In genomic region chr2:189783927-189784867, GRCh38 we compare ENCODE assay signal across 8 cellular contexts. TPM values are rescaled to one million over a fixed set of nuclear protein-coding genes. Genes with fewer than 3 reads are reported as not detected.
DNase-seq lines count a peak whose midpoint lies in the region; ATAC-seq and TF ChIP-seq lines count a peak whose summit lies in the region.

Gene ORMDL1 (minus strand): TSS chr2:189784339. CDS start chr2:189782595, 1,744 bp downstream.
Gene PMS1 (plus strand): TSS chr2:189784450. CDS start chr2:189791810, 7,360 bp downstream.

- TF ChIP-seq CTCF in epithelial cell of esophagus (IDR thresholded peaks at IDR 0.05; ENCODE audit: insufficient read depth, low read depth, low read length, missing control alignments), result no peak

- no peak; the same call in 1 of the 2 replicates for TF ChIP-seq EP300 in Ishikawa (IDR thresholded peaks at IDR 0.05; ENCODE audit: borderline replicate concordance)

- DNase-seq in DMS153 treated with DMSO at 0.1 percent for 48 hours (lab: John Stamatoyannopoulos, UW; ENCODE audit: unreplicated experiment) (peak; percentile 87), OCI-M2 (lab: John Stamatoyannopoulos, UW; ENCODE audit: unreplicated experiment) (peak; percentile 52), activated T-cell treated with anti-CD3 and anti-CD28 coated beads for 4 hours (peak; percentile 87), epithelial cell of esophagus (ENCODE audit: low read depth) (peak; percentile 98)
- DNase-seq in stimulated activated CD8-positive, alpha-beta memory T cell treated with anti-CD3 and anti-CD28 coated beads, Interleukin-2, amount 100 ng/mL, for 48 hours (ENCODE audit: low read depth in 2 of 2), result peak; percentile 89 to 94

- H3K27me3 ChIP-seq in mononuclear cell (ENCODE audit: insufficient read depth, low read length), result no peaks in the 10 kb centered on the region

- no peaks in the 10 kb centered on the region for H3K9me3 ChIP-seq in mononuclear cell (ENCODE audit: low read depth, low read length)

- peaks cover 30% of the 10 kb centered on the region for H3K4me1 ChIP-seq in mononuclear cell (ENCODE audit: insufficient read depth, low read length)

- TF ChIP-seq RAD21 in Ishikawa (IDR thresholded peaks at IDR 0.05; ENCODE audit: low read depth), result no peak

- H3K4me3 ChIP-seq in epithelial cell of esophagus (ENCODE audit: low read length) (peak within 1 kb of the TSS; percentile 90), mononuclear cell (ENCODE audit: low read length) (peak within 1 kb of the TSS; percentile 74)

- ATAC-seq in GM21619 (IDR thresholded peaks at IDR 0.05; ENCODE audit: unreplicated experiment), result peak; percentile 91

TF ChIP-seq in Ishikawa, 13 proteins besides CTCF, POLR2A, EP300 and RAD21:
- TF ChIP-seq CEBPB (IDR thresholded peaks at IDR 0.05) (no peak), TAF1 (IDR thresholded peaks at IDR 0.05; ENCODE audit: low read depth) (peak; percentile 83; the same call in 1 of the 2 replicates), USF1 (IDR thresholded peaks at IDR 0.05) (peak; percentile 19), TEAD4 (IDR thresholded peaks at IDR 0.05) (no peak), YY1 (IDR thresholded peaks at IDR 0.05; ENCODE audit: low read depth) (peak; percentile 37; the same call in 1 of the 2 replicates), NFIC (IDR thresholded peaks at IDR 0.05) (no peak), REST (IDR thresholded peaks at IDR 0.05; ENCODE audit: low read depth) (no peak), FOXM1 (IDR thresholded peaks at IDR 0.05; ENCODE audit: borderline replicate concordance, low read depth) (no peak), MAX (IDR thresholded peaks at IDR 0.05) (peak; percentile 80), ZBTB7A (IDR thresholded peaks at IDR 0.05; ENCODE audit: low read depth) (peak; percentile 85; the same call in 1 of the 2 replicates), TCF12 (IDR thresholded peaks at IDR 0.05; ENCODE audit: low read depth) (peak; percentile 64; the same call in 1 of the 2 replicates), EGR1 (IDR thresholded peaks at IDR 0.05) (0 out of 2 replicates have a peak, but pooled peaks have one; percentile 21), CREB1 (IDR thresholded peaks at IDR 0.05; ENCODE audit: low read depth) (0 out of 2 replicates have a peak, but pooled peaks have one; percentile 20)

RNA-seq across cellular contexts. Expression of gene ORMDL1, which starts in this region (rescaled TPM):
- 83.9 TPM for total RNA-seq in mononuclear cell

RNA-seq across cellular contexts. Expression of gene PMS1, which starts in this region (rescaled TPM):
- total RNA-seq in mononuclear cell, result 17.8 TPM

Comparison
In these comparisons a context has a peak if more than half of its experiments do, and no peak if none do; other contexts are left out.
1. Peak in every context shown above with its lines: DNase-seq, ATAC-seq and H3K4me3 ChIP-seq.